ENCODE assay signal across 1 cellular context in the genomic region with DNA sequence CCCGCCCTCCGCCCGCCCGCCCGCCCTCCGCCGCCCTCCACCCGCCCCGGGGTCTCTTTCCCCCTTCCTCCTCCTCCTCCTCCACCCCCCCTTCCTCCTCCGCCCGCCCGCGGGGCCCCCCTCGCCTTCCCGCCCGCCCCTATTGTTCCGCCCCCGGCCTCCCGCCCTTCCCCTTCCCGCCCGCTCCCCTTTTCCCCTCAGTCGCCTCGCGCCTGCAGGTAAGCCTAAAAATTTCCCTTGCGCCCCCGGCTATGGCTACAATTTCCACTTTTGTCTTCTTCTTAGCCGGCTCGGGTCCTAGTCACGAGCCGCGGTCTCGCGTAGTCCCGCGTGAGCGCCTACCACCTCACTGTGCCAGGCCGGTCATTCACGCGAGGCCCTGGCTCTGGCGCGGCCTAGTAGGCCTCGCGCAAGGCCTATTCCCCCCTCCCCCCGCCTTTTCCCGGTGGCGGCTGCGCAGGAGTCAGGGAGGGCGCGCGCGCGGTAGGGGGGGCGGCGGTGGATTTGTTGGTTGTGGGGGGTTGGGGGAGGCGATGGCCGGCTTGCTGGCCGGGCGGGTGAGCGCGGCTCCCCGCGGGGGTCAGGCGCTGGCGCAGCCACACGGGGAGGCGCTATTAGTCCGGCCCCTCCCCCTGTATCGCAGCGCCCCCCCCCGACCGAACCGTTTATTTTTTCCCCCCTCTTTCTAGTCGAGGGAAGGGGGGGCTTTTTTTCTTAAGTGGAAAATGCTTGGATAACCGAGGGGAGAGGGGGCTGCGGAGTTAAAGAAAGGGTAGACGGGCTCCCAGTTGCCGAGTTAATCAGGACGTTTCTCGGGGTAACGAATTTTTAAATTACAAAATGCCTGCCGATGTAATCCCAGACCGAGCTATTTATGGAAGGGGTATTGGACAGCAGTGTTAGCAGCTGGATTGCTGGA.
TF ChIP-seq lines count a peak whose summit lies in the region.

No MANE protein-coding gene starts in this region.

TF ChIP-seq in H1, 55 proteins besides CTCF, POLR2A, EP300 and RAD21:
- TF ChIP-seq, protein P1, sequence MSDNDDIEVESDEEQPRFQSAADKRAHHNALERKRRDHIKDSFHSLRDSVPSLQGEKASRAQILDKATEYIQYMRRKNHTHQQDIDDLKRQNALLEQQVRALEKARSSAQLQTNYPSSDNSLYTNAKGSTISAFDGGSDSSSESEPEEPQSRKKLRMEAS (IDR thresholded peaks at IDR 0.05): peak; percentile 66
- TF ChIP-seq SIRT6 (IDR thresholded peaks at IDR 0.05; ENCODE audit: low read length): no peak
- peak; percentile 81 for TF ChIP-seq TAF7 (optimal IDR thresholded peaks at IDR 0.05; ENCODE audit: borderline replicate concordance, low read depth, low read length)
- TF ChIP-seq CTBP2 (IDR thresholded peaks at IDR 0.05; ENCODE audit: borderline replicate concordance, insufficient read depth, insufficient read length, low read length): no peak
- TF ChIP-seq SP1 (IDR thresholded peaks at IDR 0.05; ENCODE audit: low read depth, low read length): no peak
- no peak for TF ChIP-seq SP4 (IDR thresholded peaks at IDR 0.05; ENCODE audit: low read length)
- TF ChIP-seq NANOG (IDR thresholded peaks at IDR 0.05; ENCODE audit: insufficient read depth, low read depth, low read length, poor library complexity, severe bottlenecking): peak; percentile 15
- no peak for TF ChIP-seq SP2 (IDR thresholded peaks at IDR 0.05; ENCODE audit: low read length)
- no peak for TF ChIP-seq JUN (IDR thresholded peaks at IDR 0.05; ENCODE audit: low read depth, low read length)
- TF ChIP-seq SAP30 (IDR thresholded peaks at IDR 0.05; ENCODE audit: insufficient read depth, insufficient replicate concordance, low read length): no peak
- TF ChIP-seq CHD1 (IDR thresholded peaks at IDR 0.05; ENCODE audit: low read depth, low read length): peak; percentile 74
- TF ChIP-seq KDM5A (IDR thresholded peaks at IDR 0.05; ENCODE audit: low read length): no peak
- no peak for TF ChIP-seq RFX5 (IDR thresholded peaks at IDR 0.05; ENCODE audit: borderline replicate concordance, low read depth, low read length)
- peak; percentile 70 for TF ChIP-seq TAF1 (IDR thresholded peaks at IDR 0.05; ENCODE audit: low read depth, low read length)
- TF ChIP-seq BACH1 (IDR thresholded peaks at IDR 0.05; ENCODE audit: low read length): no peak
- peak; percentile 93 for TF ChIP-seq ASH2L (IDR thresholded peaks at IDR 0.05; ENCODE audit: low read length)
- TF ChIP-seq NRF1 (IDR thresholded peaks at IDR 0.05; ENCODE audit: low read depth, low read length): peak; percentile 43; the same call in 1 of the 2 replicates
- TF ChIP-seq POU5F1 (IDR thresholded peaks at IDR 0.05; ENCODE audit: low read depth, low read length): 0 out of 2 replicates have a peak, but pooled peaks have one; percentile 15
- TF ChIP-seq CHD2 (IDR thresholded peaks at IDR 0.05; ENCODE audit: low read length): peak; percentile 61; the same call in 1 of the 2 replicates
- peak; percentile 98 for TF ChIP-seq PHF8 (conservative IDR thresholded peaks at IDR 0.05; ENCODE audit: low read depth, low read length)
- TF ChIP-seq CREB1 (IDR thresholded peaks at IDR 0.05): peak; percentile 71
- TF ChIP-seq POLR2AphosphoS5 (IDR thresholded peaks at IDR 0.05; ENCODE audit: low read depth, low read length): peak; percentile 77
- TF ChIP-seq, protein P2, sequence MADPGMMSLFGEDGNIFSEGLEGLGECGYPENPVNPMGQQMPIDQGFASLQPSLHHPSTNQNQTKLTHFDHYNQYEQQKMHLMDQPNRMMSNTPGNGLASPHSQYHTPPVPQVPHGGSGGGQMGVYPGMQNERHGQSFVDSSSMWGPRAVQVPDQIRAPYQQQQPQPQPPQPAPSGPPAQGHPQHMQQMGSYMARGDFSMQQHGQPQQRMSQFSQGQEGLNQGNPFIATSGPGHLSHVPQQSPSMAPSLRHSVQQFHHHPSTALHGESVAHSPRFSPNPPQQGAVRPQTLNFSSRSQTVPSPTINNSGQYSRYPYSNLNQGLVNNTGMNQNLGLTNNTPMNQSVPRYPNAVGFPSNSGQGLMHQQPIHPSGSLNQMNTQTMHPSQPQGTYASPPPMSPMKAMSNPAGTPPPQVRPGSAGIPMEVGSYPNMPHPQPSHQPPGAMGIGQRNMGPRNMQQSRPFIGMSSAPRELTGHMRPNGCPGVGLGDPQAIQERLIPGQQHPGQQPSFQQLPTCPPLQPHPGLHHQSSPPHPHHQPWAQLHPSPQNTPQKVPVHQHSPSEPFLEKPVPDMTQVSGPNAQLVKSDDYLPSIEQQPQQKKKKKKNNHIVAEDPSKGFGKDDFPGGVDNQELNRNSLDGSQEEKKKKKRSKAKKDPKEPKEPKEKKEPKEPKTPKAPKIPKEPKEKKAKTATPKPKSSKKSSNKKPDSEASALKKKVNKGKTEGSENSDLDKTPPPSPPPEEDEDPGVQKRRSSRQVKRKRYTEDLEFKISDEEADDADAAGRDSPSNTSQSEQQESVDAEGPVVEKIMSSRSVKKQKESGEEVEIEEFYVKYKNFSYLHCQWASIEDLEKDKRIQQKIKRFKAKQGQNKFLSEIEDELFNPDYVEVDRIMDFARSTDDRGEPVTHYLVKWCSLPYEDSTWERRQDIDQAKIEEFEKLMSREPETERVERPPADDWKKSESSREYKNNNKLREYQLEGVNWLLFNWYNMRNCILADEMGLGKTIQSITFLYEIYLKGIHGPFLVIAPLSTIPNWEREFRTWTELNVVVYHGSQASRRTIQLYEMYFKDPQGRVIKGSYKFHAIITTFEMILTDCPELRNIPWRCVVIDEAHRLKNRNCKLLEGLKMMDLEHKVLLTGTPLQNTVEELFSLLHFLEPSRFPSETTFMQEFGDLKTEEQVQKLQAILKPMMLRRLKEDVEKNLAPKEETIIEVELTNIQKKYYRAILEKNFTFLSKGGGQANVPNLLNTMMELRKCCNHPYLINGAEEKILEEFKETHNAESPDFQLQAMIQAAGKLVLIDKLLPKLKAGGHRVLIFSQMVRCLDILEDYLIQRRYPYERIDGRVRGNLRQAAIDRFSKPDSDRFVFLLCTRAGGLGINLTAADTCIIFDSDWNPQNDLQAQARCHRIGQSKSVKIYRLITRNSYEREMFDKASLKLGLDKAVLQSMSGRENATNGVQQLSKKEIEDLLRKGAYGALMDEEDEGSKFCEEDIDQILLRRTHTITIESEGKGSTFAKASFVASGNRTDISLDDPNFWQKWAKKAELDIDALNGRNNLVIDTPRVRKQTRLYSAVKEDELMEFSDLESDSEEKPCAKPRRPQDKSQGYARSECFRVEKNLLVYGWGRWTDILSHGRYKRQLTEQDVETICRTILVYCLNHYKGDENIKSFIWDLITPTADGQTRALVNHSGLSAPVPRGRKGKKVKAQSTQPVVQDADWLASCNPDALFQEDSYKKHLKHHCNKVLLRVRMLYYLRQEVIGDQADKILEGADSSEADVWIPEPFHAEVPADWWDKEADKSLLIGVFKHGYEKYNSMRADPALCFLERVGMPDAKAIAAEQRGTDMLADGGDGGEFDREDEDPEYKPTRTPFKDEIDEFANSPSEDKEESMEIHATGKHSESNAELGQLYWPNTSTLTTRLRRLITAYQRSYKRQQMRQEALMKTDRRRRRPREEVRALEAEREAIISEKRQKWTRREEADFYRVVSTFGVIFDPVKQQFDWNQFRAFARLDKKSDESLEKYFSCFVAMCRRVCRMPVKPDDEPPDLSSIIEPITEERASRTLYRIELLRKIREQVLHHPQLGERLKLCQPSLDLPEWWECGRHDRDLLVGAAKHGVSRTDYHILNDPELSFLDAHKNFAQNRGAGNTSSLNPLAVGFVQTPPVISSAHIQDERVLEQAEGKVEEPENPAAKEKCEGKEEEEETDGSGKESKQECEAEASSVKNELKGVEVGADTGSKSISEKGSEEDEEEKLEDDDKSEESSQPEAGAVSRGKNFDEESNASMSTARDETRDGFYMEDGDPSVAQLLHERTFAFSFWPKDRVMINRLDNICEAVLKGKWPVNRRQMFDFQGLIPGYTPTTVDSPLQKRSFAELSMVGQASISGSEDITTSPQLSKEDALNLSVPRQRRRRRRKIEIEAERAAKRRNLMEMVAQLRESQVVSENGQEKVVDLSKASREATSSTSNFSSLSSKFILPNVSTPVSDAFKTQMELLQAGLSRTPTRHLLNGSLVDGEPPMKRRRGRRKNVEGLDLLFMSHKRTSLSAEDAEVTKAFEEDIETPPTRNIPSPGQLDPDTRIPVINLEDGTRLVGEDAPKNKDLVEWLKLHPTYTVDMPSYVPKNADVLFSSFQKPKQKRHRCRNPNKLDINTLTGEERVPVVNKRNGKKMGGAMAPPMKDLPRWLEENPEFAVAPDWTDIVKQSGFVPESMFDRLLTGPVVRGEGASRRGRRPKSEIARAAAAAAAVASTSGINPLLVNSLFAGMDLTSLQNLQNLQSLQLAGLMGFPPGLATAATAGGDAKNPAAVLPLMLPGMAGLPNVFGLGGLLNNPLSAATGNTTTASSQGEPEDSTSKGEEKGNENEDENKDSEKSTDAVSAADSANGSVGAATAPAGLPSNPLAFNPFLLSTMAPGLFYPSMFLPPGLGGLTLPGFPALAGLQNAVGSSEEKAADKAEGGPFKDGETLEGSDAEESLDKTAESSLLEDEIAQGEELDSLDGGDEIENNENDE (IDR thresholded peaks at IDR 0.05; ENCODE audit: insufficient replicate concordance, low read length): no peak
- TF ChIP-seq HDAC2 (IDR thresholded peaks at IDR 0.05; ENCODE audit: borderline replicate concordance in 1 of 2, low read depth in 2 of 2, low read length in 2 of 2): no peak; a peak in 1 of 4 replicates
- TF ChIP-seq RXRA (IDR thresholded peaks at IDR 0.05; ENCODE audit: insufficient read depth, low read depth, low read length): no peak
